Comparison of ENCODE assay signal across 8 cellular contexts in genomic region chr13:48233097-48233885, GRCh38. TPM values are rescaled to one million over a fixed set of nuclear protein-coding genes. Genes with fewer than 3 reads are reported as not detected.
DNase-seq lines count a peak whose midpoint lies in the region; ATAC-seq and TF ChIP-seq lines count a peak whose summit lies in the region.

ITM2B (plus strand) TSS chr13:48233206; CDS start chr13:48233361, 155 bp downstream.

- TF ChIP-seq CTCF in IMR-90 (conservative IDR thresholded peaks at IDR 0.05; ENCODE audit: low read depth, low read length) (peak; percentile 36), osteoblast (IDR thresholded peaks at IDR 0.05; ENCODE audit: extremely low read depth, low read depth, low read length) (peak; percentile 30), tibial artery (IDR thresholded peaks at IDR 0.05) (peak; percentile 29 to 44)

- no peak within 1 kb of the TSS; the same call in 1 of the 2 replicates for H2AK5ac ChIP-seq in IMR-90 (ENCODE audit: low read depth, low read length)

- peaks cover 48% of the 10 kb centered on the region for H3K79me2 ChIP-seq in osteoblast (ENCODE audit: insufficient read depth, low read length)

- peaks cover 6% of the 10 kb centered on the region; the same call in 1 of the 2 replicates for H3K27me3 ChIP-seq in IMR-90 (ENCODE audit: control insufficient read depth, insufficient read depth, low read length)
- peaks cover 2% of the 10 kb centered on the region for H3K27me3 ChIP-seq in osteoblast (ENCODE audit: insufficient read depth, low read length)
- no peaks in the 10 kb centered on the region for H3K27me3 ChIP-seq in tibial artery

- H3K9ac ChIP-seq in IMR-90 (ENCODE audit: low read depth, low read length): peak within 1 kb of the TSS; percentile 88

- peaks cover 6% of the 10 kb centered on the region for H3K36me3 Mint-ChIP-seq in activated naive CD4-positive, alpha-beta T cell treated with anti-CD3 and anti-CD28 coated beads, Interleukin-2, amount 50 U/mL, for 24 hours

- POLR2A ChIA-PET in IMR-90 (lab: Charles Lee; ENCODE audit: unreplicated experiment): interaction anchor here (1.0 kb wide), 1 partner anchor 10 kb away, joined by 3 read pairs; no protein-coding TSS in a partner anchor

- H2BK20ac ChIP-seq in IMR-90 (ENCODE audit: low read depth, low read length): no peak within 1 kb of the TSS

- BruUV-seq in IMR-90 (replicated peaks; lab: Mats Ljungman, UMichigan): no TSS peak

- peak within 1 kb of the TSS; percentile 86 for H3K14ac ChIP-seq in IMR-90 (replicated peaks; ENCODE audit: low read depth, low read length)

- H3K56ac ChIP-seq in IMR-90 (ENCODE audit: extremely low read depth, insufficient read depth, low read length): peak within 1 kb of the TSS; percentile 28; the same call in 1 of the 2 replicates

- peaks cover 14% of the 10 kb centered on the region; the same call in 1 of the 2 replicates for H4K20me1 ChIP-seq in IMR-90 (ENCODE audit: insufficient read depth, low read length)
- H4K20me1 ChIP-seq in osteoblast (ENCODE audit: insufficient read depth, low read length): peaks cover 18% of the 10 kb centered on the region

- peak within 1 kb of the TSS; percentile 69 to 73 for H4K8ac ChIP-seq in IMR-90 (ENCODE audit: low read depth in 2 of 2, low read length in 2 of 2)

- peak within 1 kb of the TSS; percentile 75 for H3K4ac ChIP-seq in IMR-90 (ENCODE audit: low read depth, low read length)

- peak; percentile 86 for TF ChIP-seq POLR2A in IMR-90 (IDR thresholded peaks at IDR 0.05; ENCODE audit: low read depth, low read length)

- peaks cover 14 to 31% of the 10 kb centered on the region in 2 experiments for H3K79me1 ChIP-seq in IMR-90 (ENCODE audit: low read depth in 1 of 2, low read length in 2 of 2)

- H3K27ac Mint-ChIP-seq in activated naive CD4-positive, alpha-beta T cell treated with anti-CD3 and anti-CD28 coated beads, Interleukin-2, amount 50 U/mL, for 24 hours: peak within 1 kb of the TSS; percentile 98

- TF ChIP-seq RAD21 in IMR-90 (IDR thresholded peaks at IDR 0.05; ENCODE audit: low read length): no peak

- ATAC-seq in GM21423 (IDR thresholded peaks at IDR 0.05; ENCODE audit: unreplicated experiment): peak; percentile 61
- ATAC-seq in IMR-90 (ENCODE audit: low read depth): peak; percentile 95

- H4K91ac ChIP-seq in IMR-90 (ENCODE audit: insufficient read depth, low read depth, low read length): peak within 1 kb of the TSS; percentile 81

- peak; percentile 42 for DNase-seq in DMS153 (lab: John Stamatoyannopoulos, UW)
- peak; percentile 65 for DNase-seq in IMR-90
- DNase-seq in SK-N-DZ (ENCODE audit: low spot score): peak; percentile 73
- DNase-seq in glomerular visceral epithelial cell (ENCODE audit: extremely low spot score): peak; percentile 84
- peak; percentile 96 for DNase-seq in osteoblast (ENCODE audit: insufficient read length, low spot score, missing footprints)
- peak; percentile 57 to 77 for DNase-seq in tibial artery

- H3K4me1 ChIP-seq in IMR-90 (ENCODE audit: control insufficient read depth, insufficient read depth, low read length) (peaks cover 8% of the 10 kb centered on the region), osteoblast (ENCODE audit: insufficient read depth, low read length) (peaks cover 40% of the 10 kb centered on the region), tibial artery (peaks cover 0 to 44% (median 29%) of the 10 kb centered on the region in 4 donors)

- peak within 1 kb of the TSS; percentile 78 for H2BK5ac ChIP-seq in IMR-90 (ENCODE audit: low read depth, low read length, poor library complexity, severe bottlenecking)

- intact Hi-C loops in IMR-90 (cut with micrococcal nuclease): loop anchor here (5.0 to 10.0 kb wide), 3 partner anchors 106 to 532 kb away; no protein-coding TSS in a partner anchor
- intact Hi-C loops in tibial artery (cut with DNase I; ENCODE audit: low total_unique reads): loop anchor here (2.0 to 10.0 kb wide), 2 partner anchors 72 to 106 kb away; partner anchors contain the start of gene RB1

- in situ Hi-C loops in IMR-90 (cut with MboI; ENCODE audit: low sequenced_read_pairs): no loop called here

- H2BK120ac ChIP-seq in IMR-90 (ENCODE audit: low read depth, low read length): peak within 1 kb of the TSS; percentile 58; the same call in 1 of the 2 replicates

- WGBS in IMR-90 (ENCODE audit: extremely low coverage in 2 of 2, insufficient read length in 1 of 2), 2 experiments: 0% methylated on average over 41 of the region's 87 CpGs; no CpG with 5 or more reads in 1 of the 2 experiments

- H3K9me1 ChIP-seq in IMR-90 (ENCODE audit: insufficient read depth, low read length): peaks cover 6% of the 10 kb centered on the region; the same call in 1 of the 2 replicates

- H2BK15ac ChIP-seq in IMR-90 (ENCODE audit: low read depth, low read length): no peak within 1 kb of the TSS

- peak within 1 kb of the TSS; percentile 53 for H4K5ac ChIP-seq in IMR-90 (ENCODE audit: low read depth, low read length)

- no peaks in the 10 kb centered on the region for H3K27me3 Mint-ChIP-seq in activated naive CD4-positive, alpha-beta T cell treated with anti-CD3 and anti-CD28 coated beads, Interleukin-2, amount 50 U/mL, for 24 hours

- peaks cover 59% of the 10 kb centered on the region for H3K4me1 Mint-ChIP-seq in activated naive CD4-positive, alpha-beta T cell treated with anti-CD3 and anti-CD28 coated beads, Interleukin-2, amount 50 U/mL, for 24 hours

- H3K27ac ChIP-seq in IMR-90 (ENCODE audit: insufficient read depth, low read length) (peak within 1 kb of the TSS; percentile 65), osteoblast (ENCODE audit: low read depth, low read length) (peak within 1 kb of the TSS; percentile 94), tibial artery (peak within 1 kb of the TSS; percentile 94 to 99)

- no peaks in the 10 kb centered on the region for H3K9me3 ChIP-seq in IMR-90 (ENCODE audit: control insufficient read depth, insufficient read depth, low read length)
- H3K9me3 ChIP-seq in osteoblast (ENCODE audit: low read depth, low read length): no peaks in the 10 kb centered on the region
- H3K9me3 ChIP-seq in tibial artery: no peaks in the 10 kb centered on the region

- dilution Hi-C loops in IMR-90 (cut with HindIII; ENCODE audit: low sequenced_read_pairs, unreplicated experiment): no loop called here

- no peaks in the 10 kb centered on the region for H3K9me3 Mint-ChIP-seq in activated naive CD4-positive, alpha-beta T cell treated with anti-CD3 and anti-CD28 coated beads, Interleukin-2, amount 50 U/mL, for 24 hours

- peak within 1 kb of the TSS; percentile 55 for H3K18ac ChIP-seq in IMR-90 (ENCODE audit: low read depth, low read length)

- H3K36me3 ChIP-seq in IMR-90 (ENCODE audit: control insufficient read depth, insufficient read depth, low read length) (no peaks in the 10 kb centered on the region), osteoblast (ENCODE audit: insufficient read depth, low read length) (no peaks in the 10 kb centered on the region), tibial artery (no peaks in the 10 kb centered on the region)

- H2AFZ ChIP-seq in IMR-90 (replicated peaks; ENCODE audit: low read length, poor library complexity) (peak within 1 kb of the TSS; percentile 94), osteoblast (ENCODE audit: low read length) (peak within 1 kb of the TSS; percentile 95)

- peak within 1 kb of the TSS; percentile 82 for H3K23ac ChIP-seq in IMR-90 (ENCODE audit: low read depth, low read length)

- CTCF ChIA-PET in IMR-90 (lab: Yijun Ruan, JAX): interaction anchor here (0.9 kb wide), 1 partner anchor 347 kb away, joined by 3 read pairs; no protein-coding TSS in a partner anchor

- H2AK9ac ChIP-seq in IMR-90 (replicated peaks; ENCODE audit: low read depth, low read length, poor library complexity): peak within 1 kb of the TSS; percentile 92

- H3K4me2 ChIP-seq in IMR-90 (ENCODE audit: low read depth, low read length): peak within 1 kb of the TSS; percentile 97
- peak within 1 kb of the TSS; percentile 84 for H3K4me2 ChIP-seq in osteoblast (ENCODE audit: insufficient read depth, low read length)

- H3K4me3 Mint-ChIP-seq in activated naive CD4-positive, alpha-beta T cell treated with anti-CD3 and anti-CD28 coated beads, Interleukin-2, amount 50 U/mL, for 24 hours: peak within 1 kb of the TSS; percentile 94

- H3K4me3 ChIP-seq in IMR-90 (ENCODE audit: insufficient read depth, low read depth, low read length) (peak within 1 kb of the TSS; percentile 83), osteoblast (ENCODE audit: insufficient read depth, low read length) (peak within 1 kb of the TSS; percentile 99), tibial artery (peak within 1 kb of the TSS; percentile 78 to 91)

TF ChIP-seq in IMR-90, 13 proteins besides CTCF, POLR2A, EP300 and RAD21:
- TF ChIP-seq MAZ (IDR thresholded peaks at IDR 0.05; ENCODE audit: borderline replicate concordance, low read depth, low read length) (peak; percentile 30; the same call in 1 of the 2 replicates), BHLHE40 (IDR thresholded peaks at IDR 0.05; ENCODE audit: low read depth, low read length) (no peak), MXI1 (IDR thresholded peaks at IDR 0.05; ENCODE audit: borderline replicate concordance, low read depth, low read length) (peak; percentile 20; the same call in 1 of the 2 replicates), RCOR1 (IDR thresholded peaks at IDR 0.05; ENCODE audit: insufficient replicate concordance, low read length) (no peak), CHD1 (IDR thresholded peaks at IDR 0.05; ENCODE audit: low read depth, low read length) (0 out of 2 replicates have a peak, but pooled peaks have one; percentile 35), NFE2L2 (IDR thresholded peaks at IDR 0.05; ENCODE audit: low read depth, low read length) (no peak), CEBPB (IDR thresholded peaks at IDR 0.05; ENCODE audit: low read depth, low read length) (no peak), USF2 (IDR thresholded peaks at IDR 0.05; ENCODE audit: low read depth, low read length) (no peak), RFX5 (IDR thresholded peaks at IDR 0.05; ENCODE audit: low read depth, low read length) (no peak)

RNA-seq across cellular contexts. Expression of gene ITM2B, which starts in this region (rescaled TPM):
- 51.1 and 76.9 TPM in 2 replicates for total RNA-seq in IMR-90 (2012; rRNA removed)
- 127 and 158 TPM in 2 replicates for polyA plus RNA-seq in IMR-90 (2012; rRNA removed)
- 74.9 and 83.1 TPM in 2 replicates for polyA plus RNA-seq in IMR-90 (2012; cell fraction: cytosol; rRNA removed)
- 22.2 and 62.3 TPM in 2 replicates for polyA plus RNA-seq in IMR-90 (2012; cell fraction: nucleus; rRNA removed; ENCODE audit: low replicate concordance)
- polyA plus RNA-seq in SK-N-DZ (2014; cell fraction: cytosol; rRNA removed): 141 and 163 TPM in 2 replicates
- 70.9 and 96.0 TPM in 2 replicates for polyA plus RNA-seq in SK-N-DZ (2014; cell fraction: nucleus; rRNA removed)
- total RNA-seq in osteoblast: 168 and 176 TPM in 2 replicates

Comparison
In these comparisons a context has a peak if more than half of its experiments do, and no peak if none do; other contexts are left out.
1. Peak in every context shown above with its lines: DNase-seq, ATAC-seq, H3K4me3 ChIP-seq and H3K27ac ChIP-seq.
2. DNase-seq: peak in every context shown above with its lines; median percentile 96 in osteoblast; 84 in glomerular visceral epithelial cell; 73 in SK-N-DZ; 67 in tibial artery; 65 in IMR-90; 42 in DMS153.